Comparison of ENCODE assay signal across 18 cellular contexts in the genomic region with DNA sequence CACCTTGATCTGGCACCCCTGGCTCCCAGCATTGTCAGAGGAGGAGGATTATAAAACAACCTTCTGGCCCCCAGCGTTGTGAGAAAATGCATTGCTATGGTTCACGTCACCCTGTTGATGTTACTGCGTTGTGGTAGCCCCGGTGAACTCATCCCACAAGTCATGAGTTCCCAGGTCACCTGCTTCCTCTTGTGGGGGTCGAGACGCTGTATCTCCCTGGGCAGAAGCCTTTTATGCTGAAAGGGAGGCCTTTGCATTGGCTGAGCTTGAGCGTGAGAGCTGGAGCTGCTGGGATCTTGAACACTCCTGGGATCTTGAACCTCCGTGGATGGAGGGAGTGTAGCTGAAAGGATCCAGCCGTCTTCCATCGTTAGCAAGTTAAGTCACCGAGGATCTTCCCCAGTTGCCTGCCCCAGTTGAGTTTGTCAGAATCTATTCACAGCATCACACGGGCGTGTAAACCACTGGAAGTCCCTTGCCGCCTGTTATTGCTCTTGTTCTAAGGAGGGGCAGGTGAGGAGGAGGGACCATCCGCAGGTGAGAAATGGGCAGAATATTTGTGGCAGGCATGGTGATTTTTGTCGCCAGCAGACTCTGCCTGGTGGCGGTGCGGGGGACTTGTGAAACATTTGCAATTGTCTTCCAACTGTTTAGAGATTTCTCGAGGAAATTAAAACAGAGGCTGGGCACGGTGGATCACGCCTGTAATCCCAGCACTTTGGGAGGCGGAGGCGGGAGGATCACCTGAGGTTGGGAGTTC.
"Had no signal": no experiment of that assay in that cellular context is flagged by ENCODE, and none has a peak within 500 bp of the region (broad histone marks: within the 10 kb centered on the region; RNA-seq: fewer than 3 reads in every experiment).

No MANE protein-coding gene starts in this region.

- H3K27me3 Mint-ChIP-seq: central memory CD8-positive, alpha-beta T cell had no signal

- DNase-seq: activated CD4-positive, alpha-beta T cell treated with anti-CD3 and anti-CD28 coated beads, Interleukin-2, amount 50 U/mL, for 1 hour; activated CD4-positive, CD25-positive, alpha-beta regulatory T cell; activated naive CD8-positive, alpha-beta T cell treated with anti-CD3 and anti-CD28 coated beads for 36 hours; brain microvascular endothelial cell; cortex of kidney; effector CD4-positive, alpha-beta T cell; esophagus squamous epithelium; hippocampal formation; kidney glomerular epithelial cell; right cardiac atrium; small intestine; stimulated activated naive CD8-positive, alpha-beta T cell treated with anti-CD3 and anti-CD28 coated beads, Interleukin-15, Interleukin-2, amounts not matched to agents 100 U/mL and 50 U/mL, for 24 hours; T-helper 2 cell; transverse colon had no signal

- H3K4me3 ChIP-seq: esophagus squamous epithelium, prostate gland, transverse colon had no signal

- H3K27ac Mint-ChIP-seq: activated naive CD8-positive, alpha-beta T cell treated with anti-CD3 and anti-CD28 coated beads for 36 hours; activated T-helper 1 cell treated with anti-CD3 and anti-CD28 coated beads, Interleukin-12 subunit alpha, Interleukin-12 subunit beta, Interleukin-2, Interleukin-4 antibody, amounts not matched to agents 30 ng/mL and 10 ng/mL and 1 ng/mL, durations not matched to agents 14 hours and 24 hours and 36 hours; nephron had no signal

- H3K4me1 ChIP-seq: esophagus squamous epithelium, prostate gland, transverse colon had no signal

- H3K27me3 ChIP-seq: brain microvascular endothelial cell, esophagus squamous epithelium, transverse colon had no signal

- H3K4me3 Mint-ChIP-seq: activated naive CD8-positive, alpha-beta T cell treated with anti-CD3 and anti-CD28 coated beads for 36 hours; activated T-helper 1 cell treated with anti-CD3 and anti-CD28 coated beads, Interleukin-12 subunit alpha, Interleukin-12 subunit beta, Interleukin-2, Interleukin-4 antibody, amounts not matched to agents 30 ng/mL and 10 ng/mL and 1 ng/mL, durations not matched to agents 14 hours and 24 hours and 36 hours; central memory CD8-positive, alpha-beta T cell; nephron had no signal

- ATAC-seq: right cardiac atrium; stimulated activated naive CD8-positive, alpha-beta T cell treated with anti-CD3 and anti-CD28 coated beads, Interleukin-15, Interleukin-2, amounts not matched to agents 100 U/mL and 50 U/mL, for 24 hours had no signal

- H3K36me3 ChIP-seq: brain microvascular endothelial cell, esophagus squamous epithelium, prostate gland, transverse colon had no signal

- H3K4me1 Mint-ChIP-seq: activated naive CD8-positive, alpha-beta T cell treated with anti-CD3 and anti-CD28 coated beads for 36 hours; central memory CD8-positive, alpha-beta T cell; nephron had no signal

- H3K27ac ChIP-seq: brain microvascular endothelial cell, esophagus squamous epithelium, prostate gland, transverse colon had no signal

- H3K9me3 Mint-ChIP-seq: activated naive CD8-positive, alpha-beta T cell treated with anti-CD3 and anti-CD28 coated beads for 36 hours; activated T-helper 1 cell treated with anti-CD3 and anti-CD28 coated beads, Interleukin-12 subunit alpha, Interleukin-12 subunit beta, Interleukin-2, Interleukin-4 antibody, amounts not matched to agents 30 ng/mL and 10 ng/mL and 1 ng/mL, durations not matched to agents 14 hours and 24 hours and 36 hours had no signal
